ENCODE assay signal across 14 cellular contexts in genomic region chr11:61056981-61057380, GRCh38. TPM values are rescaled to one million over a fixed set of nuclear protein-coding genes. Genes with fewer than 3 reads are reported as not detected.
DNase-seq lines count a peak whose midpoint lies in the region; ATAC-seq and TF ChIP-seq lines count a peak whose summit lies in the region.
"Had no signal": no experiment of that assay in that cellular context is flagged by ENCODE, and none has a peak within 500 bp of the region (broad histone marks: within the 10 kb centered on the region; RNA-seq: fewer than 3 reads in every experiment).

No MANE protein-coding gene starts in this region.

- CTCF ChIA-PET in activated CD4-positive, alpha-beta T cell treated with anti-CD3 and anti-CD28 coated beads for 36 hours (lab: Charles Lee): interaction anchor here (0.8 to 1.7 kb wide), 4 partner anchors 15 to 72 kb away, joined by 3 to 5 read pairs (median 4); no protein-coding TSS in a partner anchor
- CTCF ChIA-PET in activated CD4-positive, alpha-beta T cell treated with anti-CD3 and anti-CD28 coated beads, Interleukin-2, amount 10 ng/mL, durations not matched to agents 7 days and 5 days (lab: Charles Lee): interaction anchor here (1.0 to 8.5 kb wide), 3 partner anchors 15 to 55 kb away, joined by 3 to 73 read pairs (median 3); no protein-coding TSS in a partner anchor

- DNase-seq in activated CD4-positive, alpha-beta T cell treated with anti-CD3 and anti-CD28 coated beads for 36 hours: peak; percentile 3
- DNase-seq in activated CD4-positive, alpha-beta T cell treated with anti-CD3 and anti-CD28 coated beads, Interleukin-2, amount 10 ng/mL, durations not matched to agents 7 days and 5 days: no peak
- no peak for DNase-seq in stimulated activated naive CD8-positive, alpha-beta T cell treated with anti-CD3 and anti-CD28 coated beads, Interleukin-15, Interleukin-2, amounts not matched to agents 100 U/mL and 50 U/mL, for 24 hours
- DNase-seq in islet precursor cell (peak; percentile 45), SHP77 treated with DMSO at 0.1 percent for 48 hours (lab: John Stamatoyannopoulos, UW) (no peak), osteocyte (ENCODE audit: extremely low spot score, unreplicated experiment) (no peak)
- no peak for DNase-seq in stimulated activated naive CD4-positive, alpha-beta T cell treated with Interleukin-2 at 50 U/mL for 16 hours (lab: John Stamatoyannopoulos, UW)
- DNase-seq: MV-4-11, NCI-H1417 treated with DMSO at 0.1 percent for 48 hours, NCI-H345, PC-3 had no signal

- H3K4me3 Mint-ChIP-seq in activated CD4-positive, alpha-beta T cell treated with anti-CD3 and anti-CD28 coated beads for 36 hours: peak overlapping the region; percentile 8
- no peak overlapping the region for H3K4me3 Mint-ChIP-seq in activated CD4-positive, alpha-beta T cell treated with anti-CD3 and anti-CD28 coated beads, Interleukin-2, amount 10 ng/mL, durations not matched to agents 7 days and 5 days
- no peak overlapping the region for H3K4me3 Mint-ChIP-seq in stimulated activated naive CD8-positive, alpha-beta T cell treated with anti-CD3 and anti-CD28 coated beads, Interleukin-15, Interleukin-2, amounts not matched to agents 100 ng/mL and 50 ng/mL, for 24 hours
- H3K4me3 Mint-ChIP-seq in osteocyte (ENCODE audit: unreplicated experiment): no peak overlapping the region

- ATAC-seq in activated CD4-positive, alpha-beta T cell treated with anti-CD3 and anti-CD28 coated beads for 36 hours: no peak
- no peak for ATAC-seq in stimulated activated naive CD8-positive, alpha-beta T cell treated with anti-CD3 and anti-CD28 coated beads, Interleukin-15, Interleukin-2, amounts not matched to agents 100 U/mL and 50 U/mL, for 24 hours
- ATAC-seq: PC-3 had no signal

- H3K36me3 Mint-ChIP-seq in activated CD4-positive, alpha-beta T cell treated with anti-CD3 and anti-CD28 coated beads for 36 hours (ENCODE audit: low read depth): peaks cover 70% of the 10 kb centered on the region
- peaks cover 23% of the 10 kb centered on the region for H3K36me3 Mint-ChIP-seq in activated CD4-positive, alpha-beta T cell treated with anti-CD3 and anti-CD28 coated beads, Interleukin-2, amount 10 ng/mL, durations not matched to agents 7 days and 5 days (ENCODE audit: low read depth)
- H3K36me3 Mint-ChIP-seq in stimulated activated naive CD8-positive, alpha-beta T cell treated with anti-CD3 and anti-CD28 coated beads, Interleukin-15, Interleukin-2, amounts not matched to agents 100 ng/mL and 50 ng/mL, for 24 hours (ENCODE audit: low read depth): peaks cover 54% of the 10 kb centered on the region
- H3K36me3 Mint-ChIP-seq in osteocyte (ENCODE audit: unreplicated experiment): no peaks in the 10 kb centered on the region

- no peak for TF ChIP-seq CTCF in osteocyte (IDR thresholded peaks at IDR 0.05)

- no peaks in the 10 kb centered on the region for H3K27me3 Mint-ChIP-seq in activated CD4-positive, alpha-beta T cell treated with anti-CD3 and anti-CD28 coated beads for 36 hours
- H3K27me3 Mint-ChIP-seq in activated CD4-positive, alpha-beta T cell treated with anti-CD3 and anti-CD28 coated beads, Interleukin-2, amount 10 ng/mL, durations not matched to agents 7 days and 5 days: no peaks in the 10 kb centered on the region
- H3K27me3 Mint-ChIP-seq in stimulated activated naive CD8-positive, alpha-beta T cell treated with anti-CD3 and anti-CD28 coated beads, Interleukin-15, Interleukin-2, amounts not matched to agents 100 ng/mL and 50 ng/mL, for 24 hours: no peaks in the 10 kb centered on the region
- H3K27me3 Mint-ChIP-seq in osteocyte (ENCODE audit: unreplicated experiment): peaks cover 10% of the 10 kb centered on the region

- POLR2A ChIA-PET in activated CD4-positive, alpha-beta T cell treated with anti-CD3 and anti-CD28 coated beads for 36 hours (lab: Charles Lee): interaction anchor here (0.6 to 2.9 kb wide), 4 partner anchors 10 to 55 kb away, joined by 3 to 13 read pairs (median 4); no protein-coding TSS in a partner anchor
- POLR2A ChIA-PET in activated CD4-positive, alpha-beta T cell treated with anti-CD3 and anti-CD28 coated beads, Interleukin-2, amount 10 ng/mL, durations not matched to agents 7 days and 5 days (lab: Charles Lee): no interaction called here

- intact Hi-C loops in activated CD4-positive, alpha-beta T cell treated with anti-CD3 and anti-CD28 coated beads for 36 hours (cut with DNase I, micrococcal nuclease): no loop called here

- peaks cover 92% of the 10 kb centered on the region for H3K4me1 Mint-ChIP-seq in activated CD4-positive, alpha-beta T cell treated with anti-CD3 and anti-CD28 coated beads for 36 hours
- H3K4me1 Mint-ChIP-seq in activated CD4-positive, alpha-beta T cell treated with anti-CD3 and anti-CD28 coated beads, Interleukin-2, amount 10 ng/mL, durations not matched to agents 7 days and 5 days: peaks cover 83% of the 10 kb centered on the region
- peaks cover 92% of the 10 kb centered on the region for H3K4me1 Mint-ChIP-seq in stimulated activated naive CD8-positive, alpha-beta T cell treated with anti-CD3 and anti-CD28 coated beads, Interleukin-15, Interleukin-2, amounts not matched to agents 100 ng/mL and 50 ng/mL, for 24 hours (ENCODE audit: low read depth)
- H3K4me1 Mint-ChIP-seq in osteocyte (ENCODE audit: unreplicated experiment): peaks cover 12% of the 10 kb centered on the region

- H3K9me3 Mint-ChIP-seq in activated CD4-positive, alpha-beta T cell treated with anti-CD3 and anti-CD28 coated beads for 36 hours (ENCODE audit: low read depth): no peaks in the 10 kb centered on the region
- H3K9me3 Mint-ChIP-seq in activated CD4-positive, alpha-beta T cell treated with anti-CD3 and anti-CD28 coated beads, Interleukin-2, amount 10 ng/mL, durations not matched to agents 7 days and 5 days: no peaks in the 10 kb centered on the region
- no peaks in the 10 kb centered on the region for H3K9me3 Mint-ChIP-seq in stimulated activated naive CD8-positive, alpha-beta T cell treated with anti-CD3 and anti-CD28 coated beads, Interleukin-15, Interleukin-2, amounts not matched to agents 100 ng/mL and 50 ng/mL, for 24 hours
- H3K9me3 Mint-ChIP-seq in osteocyte (ENCODE audit: unreplicated experiment): no peaks in the 10 kb centered on the region

- peak overlapping the region; percentile 92 for H3K27ac Mint-ChIP-seq in activated CD4-positive, alpha-beta T cell treated with anti-CD3 and anti-CD28 coated beads for 36 hours
- no peak overlapping the region for H3K27ac Mint-ChIP-seq in activated CD4-positive, alpha-beta T cell treated with anti-CD3 and anti-CD28 coated beads, Interleukin-2, amount 10 ng/mL, durations not matched to agents 7 days and 5 days
- peak overlapping the region; percentile 49 for H3K27ac Mint-ChIP-seq in stimulated activated naive CD8-positive, alpha-beta T cell treated with anti-CD3 and anti-CD28 coated beads, Interleukin-15, Interleukin-2, amounts not matched to agents 100 ng/mL and 50 ng/mL, for 24 hours
- H3K27ac Mint-ChIP-seq in osteocyte (ENCODE audit: unreplicated experiment): no peak overlapping the region

RNA-seq across cellular contexts. Expression of gene CD5, which starts 45.3 kb away (rescaled TPM):
- total RNA-seq in activated CD4-positive, alpha-beta T cell treated with anti-CD3 and anti-CD28 coated beads for 36 hours: 100 to 1,000 TPM; 298 to 399 TPM
- total RNA-seq in activated CD4-positive, alpha-beta T cell treated with anti-CD3 and anti-CD28 coated beads, Interleukin-2, amount 10 ng/mL, durations not matched to agents 7 days and 5 days: 100 to 1,000 TPM; 379 to 405 TPM
- total RNA-seq in osteocyte: not detected in 2 replicates
- total RNA-seq: Caco-2, H1 had no signal

Comparison
In these comparisons a context has a peak if more than half of its experiments do, and no peak if none do; other contexts are left out.
1. DNase-seq: peak in activated CD4-positive, alpha-beta T cell treated with anti-CD3 and anti-CD28 coated beads for 36 hours (single experiment) and islet precursor cell (single experiment); none in activated CD4-positive, alpha-beta T cell treated with anti-CD3 and anti-CD28 coated beads, Interleukin-2, amount 10 ng/mL, durations not matched to agents 7 days and 5 days (single experiment), stimulated activated naive CD8-positive, alpha-beta T cell treated with anti-CD3 and anti-CD28 coated beads, Interleukin-15, Interleukin-2, amounts not matched to agents 100 U/mL and 50 U/mL, for 24 hours (single experiment), stimulated activated naive CD4-positive, alpha-beta T cell treated with Interleukin-2 at 50 U/mL for 16 hours (single experiment), SHP77 treated with DMSO at 0.1 percent for 48 hours (single experiment) and osteocyte (single experiment).
2. H3K27ac Mint-ChIP-seq: peak in activated CD4-positive, alpha-beta T cell treated with anti-CD3 and anti-CD28 coated beads for 36 hours (single experiment) and stimulated activated naive CD8-positive, alpha-beta T cell treated with anti-CD3 and anti-CD28 coated beads, Interleukin-15, Interleukin-2, amounts not matched to agents 100 ng/mL and 50 ng/mL, for 24 hours (single experiment); none in activated CD4-positive, alpha-beta T cell treated with anti-CD3 and anti-CD28 coated beads, Interleukin-2, amount 10 ng/mL, durations not matched to agents 7 days and 5 days (single experiment) and osteocyte (single experiment).
3. RNA of gene CD5, which starts 45.3 kb away (total RNA-seq): 379 to 405 TPM in activated CD4-positive, alpha-beta T cell treated with anti-CD3 and anti-CD28 coated beads, Interleukin-2, amount 10 ng/mL, durations not matched to agents 7 days and 5 days and 298 to 399 TPM in activated CD4-positive, alpha-beta T cell treated with anti-CD3 and anti-CD28 coated beads for 36 hours; not detected in osteocyte; every median in the first group is over 100 times any median in the second.